ENCODE assay signal across 8 cellular contexts in the genomic region with DNA sequence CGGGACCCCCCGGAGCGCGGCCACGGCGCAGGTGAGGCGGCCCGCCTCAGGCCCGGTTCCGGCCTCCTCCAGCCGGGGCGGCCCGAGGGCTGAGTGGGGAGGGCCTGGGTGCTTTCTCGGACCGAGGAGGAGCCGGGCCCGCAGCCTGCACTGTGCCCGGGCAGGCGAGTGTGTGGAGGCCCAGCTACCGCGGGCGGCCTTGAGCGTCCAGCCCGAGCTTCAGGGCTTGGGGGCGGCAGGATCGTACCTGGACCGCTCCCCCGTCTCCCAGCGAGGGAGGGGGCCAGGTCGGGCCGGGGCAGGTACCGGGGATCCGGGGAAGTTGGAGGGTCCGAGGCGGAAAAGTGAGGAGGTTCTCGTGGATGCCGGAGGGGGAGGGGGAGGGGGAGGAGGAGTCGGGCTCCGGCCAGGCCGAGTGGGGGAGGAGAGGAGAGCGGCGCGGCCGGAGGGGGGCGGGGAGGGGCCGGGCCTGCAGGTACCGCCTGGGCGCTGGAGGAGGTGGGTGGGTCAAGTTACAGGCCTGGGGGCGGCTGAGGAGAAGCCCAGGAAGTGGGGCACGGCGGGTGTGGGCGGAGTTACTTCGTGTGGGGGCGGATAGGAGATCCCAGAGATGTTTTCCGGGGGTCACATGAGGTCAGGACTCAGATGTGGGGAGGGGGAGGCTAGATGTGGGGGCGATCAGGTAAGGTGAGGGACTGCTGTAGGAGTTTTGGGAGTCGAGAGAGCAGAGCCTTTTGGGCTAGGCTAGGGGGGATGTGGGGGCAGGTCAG. TPM values are rescaled to one million over a fixed set of nuclear protein-coding genes. Genes with fewer than 3 reads are reported as not detected.
DNase-seq lines count a peak whose midpoint lies in the region; ATAC-seq and TF ChIP-seq lines count a peak whose summit lies in the region.

No MANE protein-coding gene starts in this region.

- DNase-seq in NK-92 treated with Interleukin-12 subunit alpha and Interleukin-12 subunit beta, amount 100 ng/mL, for 24 hours (lab: John Stamatoyannopoulos, UW) = peak; percentile 49
- no peak for DNase-seq in NK-92 (lab: John Stamatoyannopoulos, UW; ENCODE audit: unreplicated experiment)
- DNase-seq in SJSA1 (ENCODE audit: low read depth in 1 of 2, low spot score in 2 of 2) = peak in 1 of 2 experiments; percentile 69
- DNase-seq in dermis blood vessel endothelial cell = peak; percentile 44
- peak; percentile 94 for DNase-seq in mesendoderm
- no peak for DNase-seq in type B pancreatic cell (ENCODE audit: extremely low spot score, unreplicated experiment)

- H3K18ac ChIP-seq in mesendoderm (ENCODE audit: low read length) = peak overlapping the region; percentile 99

- peak overlapping the region; percentile 70 for H3K27ac ChIP-seq in SJSA1
- H3K27ac ChIP-seq in mesendoderm (ENCODE audit: low read depth, low read length) = peak overlapping the region; percentile 98

- ATAC-seq in HG03196 (IDR thresholded peaks at IDR 0.05; ENCODE audit: unreplicated experiment) = peak; percentile 2
- no peak for ATAC-seq in HG02588 (IDR thresholded peaks at IDR 0.05; ENCODE audit: unreplicated experiment)

- H2BK120ac ChIP-seq in mesendoderm (ENCODE audit: low read depth, low read length) = peak overlapping the region; percentile 98

- H3K9me3 ChIP-seq in SJSA1 (replicated peaks) = no peaks in the 10 kb centered on the region

- H2BK5ac ChIP-seq in mesendoderm (ENCODE audit: low read length) = peak overlapping the region; percentile 97

- peak overlapping the region; percentile 69 for H3K4me2 ChIP-seq in mesendoderm (ENCODE audit: low read length)

- TF ChIP-seq CTCF in type B pancreatic cell (conservative IDR thresholded peaks at IDR 0.05) = no peak

- H3K9ac ChIP-seq in mesendoderm (ENCODE audit: low read length) = peak overlapping the region; percentile 99

- H2AK5ac ChIP-seq in mesendoderm (ENCODE audit: low read length) = no peak overlapping the region

- H4K8ac ChIP-seq in mesendoderm (ENCODE audit: low read depth, low read length) = peak overlapping the region; percentile 97

- H3K27me3 Mint-ChIP-seq in type B pancreatic cell = no peaks in the 10 kb centered on the region

- no peak overlapping the region for H2BK15ac ChIP-seq in mesendoderm (replicated peaks; ENCODE audit: low read depth)

- H3K36me3 ChIP-seq in SJSA1 (peaks cover 55% of the 10 kb centered on the region), mesendoderm (ENCODE audit: control insufficient read depth, insufficient read depth, low read length) (peaks cover 6% of the 10 kb centered on the region)

- H3K4me1 ChIP-seq in SJSA1 (replicated peaks) (peaks cover 47% of the 10 kb centered on the region), mesendoderm (ENCODE audit: control insufficient read depth, low read depth, low read length) (peaks cover 13% of the 10 kb centered on the region)

- peaks cover 65% of the 10 kb centered on the region for H3K79me2 ChIP-seq in mesendoderm (ENCODE audit: control insufficient read depth, insufficient read depth, low read length)

- peak overlapping the region; percentile 99 for H3K56ac ChIP-seq in mesendoderm (ENCODE audit: low read length)

- peaks cover 25% of the 10 kb centered on the region for H3K79me1 ChIP-seq in mesendoderm (ENCODE audit: low read length)

- H3K23ac ChIP-seq in mesendoderm (ENCODE audit: low read length) = no peak overlapping the region

- peaks cover 39% of the 10 kb centered on the region for H3K4me1 Mint-ChIP-seq in type B pancreatic cell (ENCODE audit: unreplicated experiment)

- H3K27me3 ChIP-seq in SJSA1 (replicated peaks) (no peaks in the 10 kb centered on the region), mesendoderm (ENCODE audit: insufficient read depth, low read length, poor library complexity) (no peaks in the 10 kb centered on the region)

- no peaks in the 10 kb centered on the region for H3K9me3 Mint-ChIP-seq in type B pancreatic cell

- H3K27ac Mint-ChIP-seq in type B pancreatic cell = peak overlapping the region; percentile 86

- no CpG with 5 or more reads among the region's 57 CpGs for WGBS in mesendoderm (ENCODE audit: extremely low coverage, insufficient coverage, low lambda C conversion rate)

- H3K4me3 Mint-ChIP-seq in type B pancreatic cell = peak overlapping the region; percentile 87

- peak overlapping the region; percentile 100 for H3K4ac ChIP-seq in mesendoderm (ENCODE audit: low read depth, low read length)

- H4K5ac ChIP-seq in mesendoderm (ENCODE audit: low read length) = no peak overlapping the region

- peak overlapping the region; percentile 87 for H3K4me3 ChIP-seq in SJSA1
- peak overlapping the region; percentile 95 for H3K4me3 ChIP-seq in mesendoderm (ENCODE audit: low read length)

- H3K36me3 Mint-ChIP-seq in type B pancreatic cell = no peaks in the 10 kb centered on the region

RNA-seq across cellular contexts. Expression of gene NACC1, which starts 0.5 kb away (rescaled TPM):
- 48.9 and 75.9 TPM in 2 replicates for total RNA-seq in SJSA1 (2014; rRNA removed; shearing (Covaris generic))
- 35.9 and 136 TPM in 2 replicates for total RNA-seq in dermis blood vessel endothelial cell
- polyA plus RNA-seq in mesendoderm (2013, experiment 1 of 2) = 210 TPM
- polyA plus RNA-seq in mesendoderm (2013, experiment 2 of 2) = 205 TPM
- 66.8 and 77.9 TPM in 2 replicates for total RNA-seq in type B pancreatic cell (ENCODE audit: low replicate concordance)

RNA-seq across cellular contexts. Expression of gene TRMT1, which starts 2.1 kb away (rescaled TPM):
- 29.6 and 49.9 TPM in 2 replicates for total RNA-seq in SJSA1 (2014; rRNA removed; shearing (Covaris generic))
- total RNA-seq in dermis blood vessel endothelial cell (44.7 and 47.0 TPM in 2 replicates), type B pancreatic cell (ENCODE audit: low replicate concordance) (48.1 and 69.7 TPM in 2 replicates)
- 67.9 TPM for polyA plus RNA-seq in mesendoderm (2013, experiment 1 of 2)
- 70.6 TPM for polyA plus RNA-seq in mesendoderm (2013, experiment 2 of 2)

RNA-seq across cellular contexts. Expression of gene LYL1, which starts 16.0 kb away (rescaled TPM):
- not detected in 2 replicates for total RNA-seq in SJSA1 (2014; rRNA removed; shearing (Covaris generic))
- total RNA-seq in dermis blood vessel endothelial cell (51.8 and 55.0 TPM in 2 replicates), type B pancreatic cell (ENCODE audit: low replicate concordance) (0.19 TPM in 1 of 2 replicates, not detected in the other)
- polyA plus RNA-seq in mesendoderm (2013, experiment 1 of 2) = 0.48 TPM
- 0.62 TPM for polyA plus RNA-seq in mesendoderm (2013, experiment 2 of 2)

RNA-seq across cellular contexts. Expression of gene STX10, which starts 31.6 kb away (rescaled TPM):
- total RNA-seq in SJSA1 (2014; rRNA removed; shearing (Covaris generic)) = 106 and 125 TPM in 2 replicates
- total RNA-seq in dermis blood vessel endothelial cell = 69.9 and 84.6 TPM in 2 replicates
- 30.2 TPM for polyA plus RNA-seq in mesendoderm (2013, experiment 1 of 2)
- polyA plus RNA-seq in mesendoderm (2013, experiment 2 of 2) = 29.9 TPM
- 45.2 and 46.8 TPM in 2 replicates for total RNA-seq in type B pancreatic cell (ENCODE audit: low replicate concordance)

RNA-seq across cellular contexts. Expression of gene IER2, which starts 31.6 kb away (rescaled TPM):
- total RNA-seq in SJSA1 (2014; rRNA removed; shearing (Covaris generic)) = 12.3 and 25.5 TPM in 2 replicates
- 25.5 and 30.8 TPM in 2 replicates for total RNA-seq in dermis blood vessel endothelial cell
- polyA plus RNA-seq in mesendoderm (2013, experiment 1 of 2) = 75.2 TPM
- 77.2 TPM for polyA plus RNA-seq in mesendoderm (2013, experiment 2 of 2)
- 103 and 322 TPM in 2 replicates for total RNA-seq in type B pancreatic cell (ENCODE audit: low replicate concordance)

Comparison
In these comparisons a context has a peak if more than half of its experiments do, and no peak if none do; other contexts are left out.
1. DNase-seq: peak in NK-92 treated with Interleukin-12 subunit alpha and Interleukin-12 subunit beta, amount 100 ng/mL, for 24 hours (single experiment), dermis blood vessel endothelial cell (single experiment) and mesendoderm (single experiment); none in NK-92 (single experiment) and type B pancreatic cell (single experiment).
2. RNA of gene LYL1, which starts 16.0 kb away (total RNA-seq): 51.8 to 55.0 TPM in dermis blood vessel endothelial cell; 0.19 TPM in type B pancreatic cell and not detected in SJSA1; every median in the first group is over 10 times any median in the second.